In genomic region chr14:64937821-64938193, GRCh38 we compare ENCODE assay signal across 11 cellular contexts. TPM values are rescaled to one million over a fixed set of nuclear protein-coding genes. Genes with fewer than 3 reads are reported as not detected.
DNase-seq lines count a peak whose midpoint lies in the region; ATAC-seq and TF ChIP-seq lines count a peak whose summit lies in the region.
"Had no signal": no experiment of that assay in that cellular context is flagged by ENCODE, and none has a peak within 500 bp of the region (broad histone marks: within the 10 kb centered on the region; RNA-seq: fewer than 3 reads in every experiment).

No MANE protein-coding gene starts in this region.

- WGBS in heart right ventricle, 2 donors = 89 to 96% methylated on average over 1 of the region's 1 CpG
- 100% methylated on average over 1 of the region's 1 CpG for whole genome bisulfite sequencing in tibial nerve, 2 donors

- no peaks in the 10 kb centered on the region for H3K27me3 ChIP-seq in heart right ventricle
- H3K27me3 ChIP-seq in tibial nerve = no peaks in the 10 kb centered on the region

- DNase-seq in activated T-cell treated with anti-CD3 and anti-CD28 coated beads, Interleukin-2, amount 50 U/mL, for 24 hours = no peak
- no peak for DNase-seq in activated T-cell treated with anti-CD3 and anti-CD28 coated beads, Interleukin-2, amount 50 U/mL, for 4 hours
- DNase-seq in T-helper 17 cell (no peak), heart right ventricle (no peak), tibial nerve (ENCODE audit: low spot score in 2 of 2) (no peak), HK-2 (ENCODE audit: unreplicated experiment) (no peak), GM19238 (ENCODE audit: insufficient read length, low spot score) (no peak), retina (no peak)
- DNase-seq: central memory CD4-positive, alpha-beta T cell; DMS79 treated with DMSO at 0.1 percent for 48 hours; nephron progenitor cell had no signal

- peak overlapping the region; percentile 31 for H3K27ac Mint-ChIP-seq in activated T-cell treated with anti-CD3 and anti-CD28 coated beads, Interleukin-2, amount 50 U/mL, for 24 hours
- peak overlapping the region; percentile 32 for H3K27ac Mint-ChIP-seq in T-helper 17 cell
- H3K27ac Mint-ChIP-seq: nephron progenitor cell had no signal

- ATAC-seq in activated T-cell treated with anti-CD3 and anti-CD28 coated beads, Interleukin-2, amount 50 U/mL, for 4 hours = no peak
- ATAC-seq in T-helper 17 cell (no peak), heart right ventricle (peak in 3 of 8 donors; percentile 5 to 51 (median 47))

- peaks cover 0 to 30% (median 24%) of the 10 kb centered on the region in 9 donors for H3K4me1 ChIP-seq in heart right ventricle
- peaks cover 0 to 23% (median 0%) of the 10 kb centered on the region in 4 donors for H3K4me1 ChIP-seq in tibial nerve

- intact Hi-C loops in heart right ventricle (cut with DNase I) = no loop called here

- no peaks in the 10 kb centered on the region for H3K27me3 Mint-ChIP-seq in activated T-cell treated with anti-CD3 and anti-CD28 coated beads, Interleukin-2, amount 50 U/mL, for 24 hours
- H3K27me3 Mint-ChIP-seq in activated T-cell treated with anti-CD3 and anti-CD28 coated beads, Interleukin-2, amount 50 U/mL, for 4 hours (ENCODE audit: low read depth) = no peaks in the 10 kb centered on the region
- no peaks in the 10 kb centered on the region for H3K27me3 Mint-ChIP-seq in T-helper 17 cell

- H3K36me3 Mint-ChIP-seq in activated T-cell treated with anti-CD3 and anti-CD28 coated beads, Interleukin-2, amount 50 U/mL, for 24 hours (ENCODE audit: low read depth) = peaks cover 71% of the 10 kb centered on the region
- H3K36me3 Mint-ChIP-seq in activated T-cell treated with anti-CD3 and anti-CD28 coated beads, Interleukin-2, amount 50 U/mL, for 4 hours (ENCODE audit: insufficient read depth) = peaks cover 43% of the 10 kb centered on the region
- peaks cover 6% of the 10 kb centered on the region for H3K36me3 Mint-ChIP-seq in T-helper 17 cell (ENCODE audit: low read depth)

- TF ChIP-seq CTCF in heart right ventricle (IDR thresholded peaks at IDR 0.05) (peak in 8 of 9 donors; percentile 12 to 48 (median 34)), tibial nerve (IDR thresholded peaks at IDR 0.05) (peak in 3 of 5 experiments; percentile 14 to 28 (median 23))

- H3K4me3 ChIP-seq in heart right ventricle = no peak overlapping the region
- H3K4me3 ChIP-seq in tibial nerve = no peak overlapping the region

- H3K4me3 Mint-ChIP-seq in activated T-cell treated with anti-CD3 and anti-CD28 coated beads, Interleukin-2, amount 50 U/mL, for 24 hours = no peak overlapping the region
- H3K4me3 Mint-ChIP-seq in activated T-cell treated with anti-CD3 and anti-CD28 coated beads, Interleukin-2, amount 50 U/mL, for 4 hours = no peak overlapping the region
- H3K4me3 Mint-ChIP-seq in T-helper 17 cell = no peak overlapping the region
- H3K4me3 Mint-ChIP-seq: nephron progenitor cell had no signal

- H3K36me3 ChIP-seq in heart right ventricle (peaks cover 0 to 94% (median 9%) of the 10 kb centered on the region in 9 donors), tibial nerve (peaks cover 0 to 67% (median 0%) of the 10 kb centered on the region in 3 donors)

- no peaks in the 10 kb centered on the region for H3K9me3 Mint-ChIP-seq in activated T-cell treated with anti-CD3 and anti-CD28 coated beads, Interleukin-2, amount 50 U/mL, for 24 hours
- H3K9me3 Mint-ChIP-seq in activated T-cell treated with anti-CD3 and anti-CD28 coated beads, Interleukin-2, amount 50 U/mL, for 4 hours = no peaks in the 10 kb centered on the region
- H3K9me3 Mint-ChIP-seq: nephron progenitor cell had no signal

- TF ChIP-seq EP300 in tibial nerve (IDR thresholded peaks at IDR 0.05) = no peak

- no peak for TF ChIP-seq POLR2A in tibial nerve (IDR thresholded peaks at IDR 0.05)

- H3K27ac ChIP-seq in heart right ventricle = peak overlapping the region in 3 of 10 donors; percentile 6 to 65 (median 16)
- no peak overlapping the region for H3K27ac ChIP-seq in tibial nerve

- no peaks in the 10 kb centered on the region for H3K9me3 ChIP-seq in T-helper 17 cell (ENCODE audit: control insufficient read depth, low read length, poor library complexity, severe bottlenecking)
- H3K9me3 ChIP-seq in heart right ventricle = no peaks in the 10 kb centered on the region
- H3K9me3 ChIP-seq in tibial nerve = no peaks in the 10 kb centered on the region

- peaks cover 62% of the 10 kb centered on the region for H3K4me1 Mint-ChIP-seq in activated T-cell treated with anti-CD3 and anti-CD28 coated beads, Interleukin-2, amount 50 U/mL, for 24 hours (ENCODE audit: low read depth)
- peaks cover 63% of the 10 kb centered on the region for H3K4me1 Mint-ChIP-seq in activated T-cell treated with anti-CD3 and anti-CD28 coated beads, Interleukin-2, amount 50 U/mL, for 4 hours (ENCODE audit: low read depth)
- H3K4me1 Mint-ChIP-seq in T-helper 17 cell = peaks cover 46% of the 10 kb centered on the region

RNA-seq across cellular contexts. Expression of gene GPX2, which starts 4.7 kb away (rescaled TPM):
- under 1 TPM in 1 of 3 donors, not detected in 2; 0.22 TPM for total RNA-seq in activated T-cell treated with anti-CD3 and anti-CD28 coated beads, Interleukin-2, amount 50 U/mL, for 4 hours
- total RNA-seq in T-helper 17 cell (not detected), heart right ventricle (not detected), tibial nerve (not detected)
- polyA plus RNA-seq in heart right ventricle = not detected

RNA-seq across cellular contexts. Expression of gene CHURC1, which starts 23.6 kb away (rescaled TPM):
- total RNA-seq in activated T-cell treated with anti-CD3 and anti-CD28 coated beads, Interleukin-2, amount 50 U/mL, for 4 hours = 10 to 100 TPM; 48.3 to 55.8 (median 49.3) TPM
- total RNA-seq in T-helper 17 cell (10 to 100 TPM; 69.5 to 78.3 TPM), heart right ventricle (10 to 100 TPM; 59.2 to 98.8 (median 76.3) TPM), tibial nerve (100 to 1,000 TPM in 1 of 4 donors, 10 to 100 TPM in 3; 75.0 to 131 (median 89.1) TPM)
- 10 to 100 TPM; 46.2 to 49.4 TPM for polyA plus RNA-seq in heart right ventricle

RNA-seq across cellular contexts. Expression of gene RAB15, which starts 34.3 kb away (rescaled TPM):
- 1 to 10 TPM; 2.7 to 3.7 (median 3.5) TPM for total RNA-seq in activated T-cell treated with anti-CD3 and anti-CD28 coated beads, Interleukin-2, amount 50 U/mL, for 4 hours
- total RNA-seq in T-helper 17 cell = 1 to 10 TPM; 4.8 to 5.8 TPM
- total RNA-seq in heart right ventricle = 10 to 100 TPM; 11.2 to 94.3 (median 31.6) TPM
- polyA plus RNA-seq in heart right ventricle = 10 to 100 TPM in 1 of 2 donors, 1 to 10 TPM in 1; 8.2 to 35.7 TPM
- total RNA-seq in tibial nerve = 1 to 10 TPM in 1 of 4 donors, under 1 TPM in 2, not detected in 1; 0.22 to 2.4 (median 0.42) TPM

RNA-seq across cellular contexts. Expression of gene FNTB, which starts 48.9 kb away (rescaled TPM):
- 10 to 100 TPM in 2 of 3 donors, 1 to 10 TPM in 1; 9.4 to 11.7 (median 10.9) TPM for total RNA-seq in activated T-cell treated with anti-CD3 and anti-CD28 coated beads, Interleukin-2, amount 50 U/mL, for 4 hours
- total RNA-seq in T-helper 17 cell (10 to 100 TPM; 14.2 to 22.5 TPM), heart right ventricle (10 to 100 TPM; 14.6 to 20.8 (median 16.9) TPM), tibial nerve (10 to 100 TPM; 21.0 to 34.5 (median 31.0) TPM)
- 10 to 100 TPM; 14.6 to 16.2 TPM for polyA plus RNA-seq in heart right ventricle

RNA-seq across cellular contexts. Expression of gene SPTB, which starts 58.1 kb away (rescaled TPM):
- under 1 TPM; 0.08 to 0.20 (median 0.08) TPM for total RNA-seq in activated T-cell treated with anti-CD3 and anti-CD28 coated beads, Interleukin-2, amount 50 U/mL, for 4 hours
- total RNA-seq in T-helper 17 cell (1 to 10 TPM in 1 of 2 donors, under 1 TPM in 1; 0.40 to 8.4 TPM), heart right ventricle (100 to 1,000 TPM in 2 of 10 donors, 10 to 100 TPM in 8; 81.8 to 114 (median 94.8) TPM), tibial nerve (10 to 100 TPM in 2 of 4 donors, 1 to 10 TPM in 2; 4.5 to 12.6 (median 9.2) TPM)
- 10 to 100 TPM; 24.0 to 64.7 TPM for polyA plus RNA-seq in heart right ventricle
